1 cellular context compared by ENCODE assay signal in the genomic region with DNA sequence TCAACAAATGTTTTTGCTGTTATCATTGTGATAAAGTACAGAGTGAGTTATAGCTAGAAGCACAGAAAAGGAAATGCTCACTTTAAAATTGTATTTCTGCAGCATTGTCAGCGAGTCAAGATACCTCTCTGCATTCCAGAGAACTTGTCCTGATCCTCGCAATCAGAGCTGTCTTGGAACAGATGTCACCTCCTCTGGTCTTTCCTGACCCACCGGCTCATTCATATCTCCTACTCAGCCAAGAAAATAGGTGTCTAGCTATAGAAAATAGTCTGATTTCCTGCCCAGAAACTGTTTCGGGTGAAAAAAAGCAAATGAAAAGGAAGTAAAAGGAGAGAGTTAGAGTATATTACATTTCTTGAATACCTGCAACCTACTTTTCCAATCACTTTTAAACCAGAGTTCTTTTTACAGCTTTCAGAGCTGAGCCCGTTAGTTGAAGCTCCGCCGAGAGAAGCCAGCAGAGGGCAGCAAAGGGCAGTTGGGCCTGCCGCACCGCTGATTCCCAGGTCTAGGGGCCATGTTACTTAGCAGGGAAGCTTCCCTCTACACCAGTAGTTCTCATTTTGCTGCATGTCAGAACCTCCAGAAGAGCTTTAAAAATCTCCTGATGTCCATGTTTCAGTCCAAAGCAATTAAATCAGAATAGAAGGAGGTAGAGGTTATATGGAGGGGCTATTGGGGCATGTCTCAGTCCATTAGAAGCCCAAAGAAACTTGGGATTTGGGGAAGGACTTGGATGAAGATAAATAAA.
TF ChIP-seq lines count a peak whose summit lies in the region.

No MANE protein-coding gene starts in this region.

TF ChIP-seq in K562, 482 proteins besides CTCF, POLR2A, EP300 and RAD21 (continued from another document):
- TF ChIP-seq ARNT (IDR thresholded peaks at IDR 0.05) (no peak), POLR2B (IDR thresholded peaks at IDR 0.05; ENCODE audit: low read depth, partially characterized antibody) (no peak), STAG1 (CRISPR knock-in tag; IDR thresholded peaks at IDR 0.05; ENCODE audit: borderline replicate concordance) (no peak), MAZ (CRISPR knock-in tag; conservative IDR thresholded peaks at IDR 0.05 in 1 of 2, IDR thresholded peaks at IDR 0.05 in 1 of 2) (peak in 1 of 2 experiments; percentile 39; a peak in 1 of 4 replicates), ARID2 (IDR thresholded peaks at IDR 0.05) (peak; percentile 53; the same call in 1 of the 2 replicates), ZNF143 (CRISPR knock-in tag; IDR thresholded peaks at IDR 0.05) (no peak)
- TF ChIP-seq, protein P1, sequence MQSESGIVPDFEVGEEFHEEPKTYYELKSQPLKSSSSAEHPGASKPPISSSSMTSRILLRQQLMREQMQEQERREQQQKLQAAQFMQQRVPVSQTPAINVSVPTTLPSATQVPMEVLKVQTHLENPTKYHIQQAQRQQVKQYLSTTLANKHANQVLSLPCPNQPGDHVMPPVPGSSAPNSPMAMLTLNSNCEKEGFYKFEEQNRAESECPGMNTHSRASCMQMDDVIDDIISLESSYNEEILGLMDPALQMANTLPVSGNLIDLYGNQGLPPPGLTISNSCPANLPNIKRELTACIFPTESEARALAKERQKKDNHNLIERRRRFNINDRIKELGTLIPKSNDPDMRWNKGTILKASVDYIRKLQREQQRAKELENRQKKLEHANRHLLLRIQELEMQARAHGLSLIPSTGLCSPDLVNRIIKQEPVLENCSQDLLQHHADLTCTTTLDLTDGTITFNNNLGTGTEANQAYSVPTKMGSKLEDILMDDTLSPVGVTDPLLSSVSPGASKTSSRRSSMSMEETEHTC (IDR thresholded peaks at IDR 0.05), result no peak
- TF ChIP-seq, protein P2, sequence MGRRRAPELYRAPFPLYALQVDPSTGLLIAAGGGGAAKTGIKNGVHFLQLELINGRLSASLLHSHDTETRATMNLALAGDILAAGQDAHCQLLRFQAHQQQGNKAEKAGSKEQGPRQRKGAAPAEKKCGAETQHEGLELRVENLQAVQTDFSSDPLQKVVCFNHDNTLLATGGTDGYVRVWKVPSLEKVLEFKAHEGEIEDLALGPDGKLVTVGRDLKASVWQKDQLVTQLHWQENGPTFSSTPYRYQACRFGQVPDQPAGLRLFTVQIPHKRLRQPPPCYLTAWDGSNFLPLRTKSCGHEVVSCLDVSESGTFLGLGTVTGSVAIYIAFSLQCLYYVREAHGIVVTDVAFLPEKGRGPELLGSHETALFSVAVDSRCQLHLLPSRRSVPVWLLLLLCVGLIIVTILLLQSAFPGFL (CRISPR knock-in tag; IDR thresholded peaks at IDR 0.05), result no peak
TF ChIP-seq in K562: peak in this region for 14.
